ENCODE assay signal across 1 cellular context in the genomic region with DNA sequence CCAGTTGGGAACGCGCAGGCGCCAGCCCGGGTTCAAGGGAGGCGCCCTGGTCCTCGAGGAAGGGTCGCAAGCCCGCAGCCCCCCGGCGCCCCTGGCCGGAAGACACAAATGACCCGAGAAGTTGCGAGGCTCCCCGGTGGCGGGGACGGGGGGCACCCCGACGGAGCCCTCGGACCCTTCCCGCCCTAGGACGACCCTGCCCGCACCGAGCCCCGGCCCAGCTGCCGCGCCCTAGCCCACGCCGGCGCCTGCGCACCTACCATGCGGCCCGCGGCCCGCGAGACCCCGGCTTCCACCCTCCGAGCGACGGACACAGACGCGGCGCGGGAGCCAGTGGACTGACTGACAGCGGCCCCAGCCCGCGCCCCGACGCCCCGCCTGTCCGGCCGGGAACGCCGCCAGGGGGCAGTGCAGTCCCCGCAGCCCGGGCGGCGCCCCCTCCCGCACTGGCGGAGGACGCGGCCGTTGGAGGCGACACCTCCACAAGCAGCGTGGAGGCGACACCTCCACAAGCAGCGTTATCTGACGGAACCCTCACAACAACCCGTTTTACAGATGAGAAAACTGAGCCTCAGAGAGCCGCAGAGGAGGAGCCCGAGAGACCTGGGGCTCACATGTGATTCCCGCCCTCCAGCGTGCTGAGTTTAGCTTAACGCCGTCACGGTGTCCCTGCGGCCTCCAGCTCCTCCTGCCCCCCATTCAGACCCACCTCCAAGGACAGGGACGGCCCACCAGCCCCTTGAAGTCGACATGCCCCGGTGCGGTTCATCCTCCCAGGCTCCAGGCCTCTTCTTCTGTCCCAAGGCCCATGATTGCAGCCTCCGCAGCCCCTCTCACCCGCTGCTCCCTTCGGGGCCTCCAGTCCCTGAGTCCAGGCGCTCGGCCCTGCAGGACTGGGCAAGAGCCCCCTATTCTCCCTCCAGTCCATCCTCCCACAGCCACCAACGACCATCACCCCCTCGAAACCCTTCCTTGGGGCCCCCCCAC.
TF ChIP-seq lines count a peak whose summit lies in the region.

A gene with protein sequence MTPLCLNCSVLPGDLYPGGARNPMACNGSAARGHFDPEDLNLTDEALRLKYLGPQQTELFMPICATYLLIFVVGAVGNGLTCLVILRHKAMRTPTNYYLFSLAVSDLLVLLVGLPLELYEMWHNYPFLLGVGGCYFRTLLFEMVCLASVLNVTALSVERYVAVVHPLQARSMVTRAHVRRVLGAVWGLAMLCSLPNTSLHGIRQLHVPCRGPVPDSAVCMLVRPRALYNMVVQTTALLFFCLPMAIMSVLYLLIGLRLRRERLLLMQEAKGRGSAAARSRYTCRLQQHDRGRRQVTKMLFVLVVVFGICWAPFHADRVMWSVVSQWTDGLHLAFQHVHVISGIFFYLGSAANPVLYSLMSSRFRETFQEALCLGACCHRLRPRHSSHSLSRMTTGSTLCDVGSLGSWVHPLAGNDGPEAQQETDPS (minus strand): TSS at position 347 of the 987 bp plus-strand sequence. CDS start 84 bp downstream, at position 263.

TF ChIP-seq in HepG2, 621 proteins besides CTCF, POLR2A, EP300 and RAD21 (continued from another document and continues in another):
- TF ChIP-seq, protein P1, sequence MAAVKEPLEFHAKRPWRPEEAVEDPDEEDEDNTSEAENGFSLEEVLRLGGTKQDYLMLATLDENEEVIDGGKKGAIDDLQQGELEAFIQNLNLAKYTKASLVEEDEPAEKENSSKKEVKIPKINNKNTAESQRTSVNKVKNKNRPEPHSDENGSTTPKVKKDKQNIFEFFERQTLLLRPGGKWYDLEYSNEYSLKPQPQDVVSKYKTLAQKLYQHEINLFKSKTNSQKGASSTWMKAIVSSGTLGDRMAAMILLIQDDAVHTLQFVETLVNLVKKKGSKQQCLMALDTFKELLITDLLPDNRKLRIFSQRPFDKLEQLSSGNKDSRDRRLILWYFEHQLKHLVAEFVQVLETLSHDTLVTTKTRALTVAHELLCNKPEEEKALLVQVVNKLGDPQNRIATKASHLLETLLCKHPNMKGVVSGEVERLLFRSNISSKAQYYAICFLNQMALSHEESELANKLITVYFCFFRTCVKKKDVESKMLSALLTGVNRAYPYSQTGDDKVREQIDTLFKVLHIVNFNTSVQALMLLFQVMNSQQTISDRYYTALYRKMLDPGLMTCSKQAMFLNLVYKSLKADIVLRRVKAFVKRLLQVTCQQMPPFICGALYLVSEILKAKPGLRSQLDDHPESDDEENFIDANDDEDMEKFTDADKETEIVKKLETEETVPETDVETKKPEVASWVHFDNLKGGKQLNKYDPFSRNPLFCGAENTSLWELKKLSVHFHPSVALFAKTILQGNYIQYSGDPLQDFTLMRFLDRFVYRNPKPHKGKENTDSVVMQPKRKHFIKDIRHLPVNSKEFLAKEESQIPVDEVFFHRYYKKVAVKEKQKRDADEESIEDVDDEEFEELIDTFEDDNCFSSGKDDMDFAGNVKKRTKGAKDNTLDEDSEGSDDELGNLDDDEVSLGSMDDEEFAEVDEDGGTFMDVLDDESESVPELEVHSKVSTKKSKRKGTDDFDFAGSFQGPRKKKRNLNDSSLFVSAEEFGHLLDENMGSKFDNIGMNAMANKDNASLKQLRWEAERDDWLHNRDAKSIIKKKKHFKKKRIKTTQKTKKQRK (IDR thresholded peaks at IDR 0.05; ENCODE audit: low read length): no peak
- TF ChIP-seq ZNF629 (CRISPR knock-in tag; conservative IDR thresholded peaks at IDR 0.05) (peak; percentile 88), ZNF775 (CRISPR knock-in tag; IDR thresholded peaks at IDR 0.05; ENCODE audit: borderline replicate concordance) (no peak), YEATS2 (CRISPR knock-in tag; IDR thresholded peaks at IDR 0.05; ENCODE audit: borderline replicate concordance) (no peak), ZNF790 (CRISPR knock-in tag; IDR thresholded peaks at IDR 0.05; ENCODE audit: borderline replicate concordance) (no peak), ZBTB37 (CRISPR knock-in tag; IDR thresholded peaks at IDR 0.05) (no peak), ZNF33A (CRISPR knock-in tag; IDR thresholded peaks at IDR 0.05; ENCODE audit: borderline replicate concordance) (no peak), ZNF747 (CRISPR knock-in tag; IDR thresholded peaks at IDR 0.05; ENCODE audit: borderline replicate concordance) (no peak), ZNF460 (CRISPR knock-in tag; IDR thresholded peaks at IDR 0.05; ENCODE audit: borderline replicate concordance) (no peak), CREM (IDR thresholded peaks at IDR 0.05) (no peak), CREM (CRISPR knock-in tag; IDR thresholded peaks at IDR 0.05) (no peak), SRSF1 (optimal IDR thresholded peaks at IDR 0.05; ENCODE audit: low read depth, low read length) (no peak), MIER3 (CRISPR knock-in tag; IDR thresholded peaks at IDR 0.05; ENCODE audit: borderline replicate concordance) (no peak), ZMYM2 (CRISPR knock-in tag; IDR thresholded peaks at IDR 0.05) (no peak), ARID4A (CRISPR knock-in tag; IDR thresholded peaks at IDR 0.05; ENCODE audit: borderline replicate concordance) (0 out of 2 replicates have a peak, but pooled peaks have one; percentile 17), SMC3 (IDR thresholded peaks at IDR 0.05; ENCODE audit: low read length) (no peak), SATB2 (CRISPR knock-in tag; IDR thresholded peaks at IDR 0.05) (no peak), ZNF205 (CRISPR knock-in tag; IDR thresholded peaks at IDR 0.05) (no peak), ZNF496 (CRISPR knock-in tag; IDR thresholded peaks at IDR 0.05; ENCODE audit: insufficient replicate concordance) (no peak)
- TF ChIP-seq, protein P2, sequence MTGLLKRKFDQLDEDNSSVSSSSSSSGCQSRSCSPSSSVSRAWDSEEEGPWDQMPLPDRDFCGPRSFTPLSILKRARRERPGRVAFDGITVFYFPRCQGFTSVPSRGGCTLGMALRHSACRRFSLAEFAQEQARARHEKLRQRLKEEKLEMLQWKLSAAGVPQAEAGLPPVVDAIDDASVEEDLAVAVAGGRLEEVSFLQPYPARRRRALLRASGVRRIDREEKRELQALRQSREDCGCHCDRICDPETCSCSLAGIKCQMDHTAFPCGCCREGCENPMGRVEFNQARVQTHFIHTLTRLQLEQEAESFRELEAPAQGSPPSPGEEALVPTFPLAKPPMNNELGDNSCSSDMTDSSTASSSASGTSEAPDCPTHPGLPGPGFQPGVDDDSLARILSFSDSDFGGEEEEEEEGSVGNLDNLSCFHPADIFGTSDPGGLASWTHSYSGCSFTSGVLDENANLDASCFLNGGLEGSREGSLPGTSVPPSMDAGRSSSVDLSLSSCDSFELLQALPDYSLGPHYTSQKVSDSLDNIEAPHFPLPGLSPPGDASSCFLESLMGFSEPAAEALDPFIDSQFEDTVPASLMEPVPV (CRISPR knock-in tag; IDR thresholded peaks at IDR 0.05): no peak
- TF ChIP-seq, protein P3, sequence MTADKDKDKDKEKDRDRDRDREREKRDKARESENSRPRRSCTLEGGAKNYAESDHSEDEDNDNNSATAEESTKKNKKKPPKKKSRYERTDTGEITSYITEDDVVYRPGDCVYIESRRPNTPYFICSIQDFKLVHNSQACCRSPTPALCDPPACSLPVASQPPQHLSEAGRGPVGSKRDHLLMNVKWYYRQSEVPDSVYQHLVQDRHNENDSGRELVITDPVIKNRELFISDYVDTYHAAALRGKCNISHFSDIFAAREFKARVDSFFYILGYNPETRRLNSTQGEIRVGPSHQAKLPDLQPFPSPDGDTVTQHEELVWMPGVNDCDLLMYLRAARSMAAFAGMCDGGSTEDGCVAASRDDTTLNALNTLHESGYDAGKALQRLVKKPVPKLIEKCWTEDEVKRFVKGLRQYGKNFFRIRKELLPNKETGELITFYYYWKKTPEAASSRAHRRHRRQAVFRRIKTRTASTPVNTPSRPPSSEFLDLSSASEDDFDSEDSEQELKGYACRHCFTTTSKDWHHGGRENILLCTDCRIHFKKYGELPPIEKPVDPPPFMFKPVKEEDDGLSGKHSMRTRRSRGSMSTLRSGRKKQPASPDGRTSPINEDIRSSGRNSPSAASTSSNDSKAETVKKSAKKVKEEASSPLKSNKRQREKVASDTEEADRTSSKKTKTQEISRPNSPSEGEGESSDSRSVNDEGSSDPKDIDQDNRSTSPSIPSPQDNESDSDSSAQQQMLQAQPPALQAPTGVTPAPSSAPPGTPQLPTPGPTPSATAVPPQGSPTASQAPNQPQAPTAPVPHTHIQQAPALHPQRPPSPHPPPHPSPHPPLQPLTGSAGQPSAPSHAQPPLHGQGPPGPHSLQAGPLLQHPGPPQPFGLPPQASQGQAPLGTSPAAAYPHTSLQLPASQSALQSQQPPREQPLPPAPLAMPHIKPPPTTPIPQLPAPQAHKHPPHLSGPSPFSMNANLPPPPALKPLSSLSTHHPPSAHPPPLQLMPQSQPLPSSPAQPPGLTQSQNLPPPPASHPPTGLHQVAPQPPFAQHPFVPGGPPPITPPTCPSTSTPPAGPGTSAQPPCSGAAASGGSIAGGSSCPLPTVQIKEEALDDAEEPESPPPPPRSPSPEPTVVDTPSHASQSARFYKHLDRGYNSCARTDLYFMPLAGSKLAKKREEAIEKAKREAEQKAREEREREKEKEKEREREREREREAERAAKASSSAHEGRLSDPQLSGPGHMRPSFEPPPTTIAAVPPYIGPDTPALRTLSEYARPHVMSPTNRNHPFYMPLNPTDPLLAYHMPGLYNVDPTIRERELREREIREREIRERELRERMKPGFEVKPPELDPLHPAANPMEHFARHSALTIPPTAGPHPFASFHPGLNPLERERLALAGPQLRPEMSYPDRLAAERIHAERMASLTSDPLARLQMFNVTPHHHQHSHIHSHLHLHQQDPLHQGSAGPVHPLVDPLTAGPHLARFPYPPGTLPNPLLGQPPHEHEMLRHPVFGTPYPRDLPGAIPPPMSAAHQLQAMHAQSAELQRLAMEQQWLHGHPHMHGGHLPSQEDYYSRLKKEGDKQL (CRISPR knock-in tag; IDR thresholded peaks at IDR 0.05; ENCODE audit: low read depth): no peak
- TF ChIP-seq, protein P4, sequence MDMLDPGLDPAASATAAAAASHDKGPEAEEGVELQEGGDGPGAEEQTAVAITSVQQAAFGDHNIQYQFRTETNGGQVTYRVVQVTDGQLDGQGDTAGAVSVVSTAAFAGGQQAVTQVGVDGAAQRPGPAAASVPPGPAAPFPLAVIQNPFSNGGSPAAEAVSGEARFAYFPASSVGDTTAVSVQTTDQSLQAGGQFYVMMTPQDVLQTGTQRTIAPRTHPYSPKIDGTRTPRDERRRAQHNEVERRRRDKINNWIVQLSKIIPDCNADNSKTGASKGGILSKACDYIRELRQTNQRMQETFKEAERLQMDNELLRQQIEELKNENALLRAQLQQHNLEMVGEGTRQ (IDR thresholded peaks at IDR 0.05; ENCODE audit: low read depth, low read length): no peak
- TF ChIP-seq, protein P4 (CRISPR knock-in tag; IDR thresholded peaks at IDR 0.05; ENCODE audit: borderline replicate concordance): no peak
